ENCODE assay signal across 1 cellular context in genomic region chrX:153750126-153750774, GRCh38.
A peak's percentile ranks its signal among the peaks of the same experiment; 100 is the strongest.
TF ChIP-seq lines count a peak whose summit lies in the region.

No MANE protein-coding gene starts in this region.

TF ChIP-seq in HepG2, 621 proteins besides CTCF, POLR2A, EP300 and RAD21 (continued from another document and continues in another):
- TF ChIP-seq GABPB1 (CRISPR knock-in tag; IDR thresholded peaks at IDR 0.05) (peak; percentile 37; the same call in 1 of the 2 replicates), SIN3A (IDR thresholded peaks at IDR 0.05; ENCODE audit: borderline replicate concordance, low read depth, low read length) (no peak), ZNF552 (CRISPR knock-in tag; IDR thresholded peaks at IDR 0.05; ENCODE audit: borderline replicate concordance) (no peak), ZNF629 (CRISPR knock-in tag; conservative IDR thresholded peaks at IDR 0.05) (no peak), ATF7-NPFF (CRISPR knock-in tag; IDR thresholded peaks at IDR 0.05; ENCODE audit: low read depth) (no peak), MAF1 (CRISPR knock-in tag; IDR thresholded peaks at IDR 0.05; ENCODE audit: borderline replicate concordance) (no peak), CEBPG (CRISPR knock-in tag; IDR thresholded peaks at IDR 0.05) (0 out of 2 replicates have a peak, but pooled peaks have one; percentile 35), THAP7 (CRISPR knock-in tag; IDR thresholded peaks at IDR 0.05) (no peak), ZNF24 (IDR thresholded peaks at IDR 0.05) (no peak), SMC3 (IDR thresholded peaks at IDR 0.05; ENCODE audit: low read length) (no peak), THAP11 (CRISPR knock-in tag; IDR thresholded peaks at IDR 0.05) (no peak), NFE2 (CRISPR knock-in tag; IDR thresholded peaks at IDR 0.05) (no peak), SMAD3 (CRISPR knock-in tag; IDR thresholded peaks at IDR 0.05) (no peak), PPARG (CRISPR knock-in tag; conservative IDR thresholded peaks at IDR 0.05) (no peak), ZNF407 (CRISPR knock-in tag; IDR thresholded peaks at IDR 0.05; ENCODE audit: not compliant biosample characterization) (no peak), ZNF678 (CRISPR knock-in tag; IDR thresholded peaks at IDR 0.05) (no peak), PHF21A (CRISPR knock-in tag; IDR thresholded peaks at IDR 0.05) (no peak), MAFF (IDR thresholded peaks at IDR 0.05; ENCODE audit: low read depth, low read length) (no peak), FOSL1 (CRISPR knock-in tag; IDR thresholded peaks at IDR 0.05; ENCODE audit: borderline replicate concordance) (no peak), PAWR (CRISPR knock-in tag; IDR thresholded peaks at IDR 0.05; ENCODE audit: borderline replicate concordance) (no peak), SAP130 (CRISPR knock-in tag; IDR thresholded peaks at IDR 0.05; ENCODE audit: low read depth) (peak; percentile 24; the same call in 1 of the 2 replicates), ERF (CRISPR knock-in tag; IDR thresholded peaks at IDR 0.05) (no peak), HNRNPK (IDR thresholded peaks at IDR 0.05; ENCODE audit: low read depth, low read length, poor library complexity, severe bottlenecking) (no peak), HNF4A (CRISPR knock-in tag; IDR thresholded peaks at IDR 0.05) (peak; percentile 42; the same call in 1 of the 2 replicates), PHF5A (CRISPR knock-in tag; IDR thresholded peaks at IDR 0.05; ENCODE audit: low read depth, unreplicated experiment) (no peak), ZNF12 (CRISPR knock-in tag; IDR thresholded peaks at IDR 0.05) (no peak), RNF2 (conservative IDR thresholded peaks at IDR 0.05; ENCODE audit: low read depth) (no peak), TGIF2 (CRISPR knock-in tag; IDR thresholded peaks at IDR 0.05) (no peak), RELA (CRISPR knock-in tag; IDR thresholded peaks at IDR 0.05) (no peak), HIC2 (CRISPR knock-in tag; IDR thresholded peaks at IDR 0.05; ENCODE audit: low read depth) (no peak), GZF1 (CRISPR knock-in tag; IDR thresholded peaks at IDR 0.05) (no peak), PCBP2 (optimal IDR thresholded peaks at IDR 0.05; ENCODE audit: low read depth, low read length, poor library complexity, severe bottlenecking) (no peak), ZNF17 (CRISPR knock-in tag; IDR thresholded peaks at IDR 0.05) (no peak), ZNF619 (CRISPR knock-in tag; IDR thresholded peaks at IDR 0.05) (no peak), NR2C2 (CRISPR knock-in tag; IDR thresholded peaks at IDR 0.05; ENCODE audit: borderline replicate concordance) (peak; percentile 86), ZNF672 (CRISPR knock-in tag; IDR thresholded peaks at IDR 0.05) (no peak), RARA (CRISPR knock-in tag; IDR thresholded peaks at IDR 0.05) (0 out of 2 replicates have a peak, but pooled peaks have one; percentile 18)
- TF ChIP-seq, protein P1, sequence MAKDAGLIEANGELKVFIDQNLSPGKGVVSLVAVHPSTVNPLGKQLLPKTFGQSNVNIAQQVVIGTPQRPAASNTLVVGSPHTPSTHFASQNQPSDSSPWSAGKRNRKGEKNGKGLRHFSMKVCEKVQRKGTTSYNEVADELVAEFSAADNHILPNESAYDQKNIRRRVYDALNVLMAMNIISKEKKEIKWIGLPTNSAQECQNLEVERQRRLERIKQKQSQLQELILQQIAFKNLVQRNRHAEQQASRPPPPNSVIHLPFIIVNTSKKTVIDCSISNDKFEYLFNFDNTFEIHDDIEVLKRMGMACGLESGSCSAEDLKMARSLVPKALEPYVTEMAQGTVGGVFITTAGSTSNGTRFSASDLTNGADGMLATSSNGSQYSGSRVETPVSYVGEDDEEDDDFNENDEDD (CRISPR knock-in tag; IDR thresholded peaks at IDR 0.05; ENCODE audit: borderline replicate concordance) = no peak
- TF ChIP-seq, protein P2, sequence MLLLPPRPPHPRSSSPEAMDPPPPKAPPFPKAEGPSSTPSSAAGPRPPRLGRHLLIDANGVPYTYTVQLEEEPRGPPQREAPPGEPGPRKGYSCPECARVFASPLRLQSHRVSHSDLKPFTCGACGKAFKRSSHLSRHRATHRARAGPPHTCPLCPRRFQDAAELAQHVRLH (CRISPR knock-in tag; IDR thresholded peaks at IDR 0.05; ENCODE audit: borderline replicate concordance, low read depth) = no peak
- TF ChIP-seq, protein P3, sequence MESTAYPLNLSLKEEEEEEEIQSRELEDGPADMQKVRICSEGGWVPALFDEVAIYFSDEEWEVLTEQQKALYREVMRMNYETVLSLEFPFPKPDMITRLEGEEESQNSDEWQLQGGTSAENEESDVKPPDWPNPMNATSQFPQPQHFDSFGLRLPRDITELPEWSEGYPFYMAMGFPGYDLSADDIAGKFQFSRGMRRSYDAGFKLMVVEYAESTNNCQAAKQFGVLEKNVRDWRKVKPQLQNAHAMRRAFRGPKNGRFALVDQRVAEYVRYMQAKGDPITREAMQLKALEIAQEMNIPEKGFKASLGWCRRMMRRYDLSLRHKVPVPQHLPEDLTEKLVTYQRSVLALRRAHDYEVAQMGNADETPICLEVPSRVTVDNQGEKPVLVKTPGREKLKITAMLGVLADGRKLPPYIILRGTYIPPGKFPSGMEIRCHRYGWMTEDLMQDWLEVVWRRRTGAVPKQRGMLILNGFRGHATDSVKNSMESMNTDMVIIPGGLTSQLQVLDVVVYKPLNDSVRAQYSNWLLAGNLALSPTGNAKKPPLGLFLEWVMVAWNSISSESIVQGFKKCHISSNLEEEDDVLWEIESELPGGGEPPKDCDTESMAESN (CRISPR knock-in tag; conservative IDR thresholded peaks at IDR 0.05) = no peak
- TF ChIP-seq, protein P4, sequence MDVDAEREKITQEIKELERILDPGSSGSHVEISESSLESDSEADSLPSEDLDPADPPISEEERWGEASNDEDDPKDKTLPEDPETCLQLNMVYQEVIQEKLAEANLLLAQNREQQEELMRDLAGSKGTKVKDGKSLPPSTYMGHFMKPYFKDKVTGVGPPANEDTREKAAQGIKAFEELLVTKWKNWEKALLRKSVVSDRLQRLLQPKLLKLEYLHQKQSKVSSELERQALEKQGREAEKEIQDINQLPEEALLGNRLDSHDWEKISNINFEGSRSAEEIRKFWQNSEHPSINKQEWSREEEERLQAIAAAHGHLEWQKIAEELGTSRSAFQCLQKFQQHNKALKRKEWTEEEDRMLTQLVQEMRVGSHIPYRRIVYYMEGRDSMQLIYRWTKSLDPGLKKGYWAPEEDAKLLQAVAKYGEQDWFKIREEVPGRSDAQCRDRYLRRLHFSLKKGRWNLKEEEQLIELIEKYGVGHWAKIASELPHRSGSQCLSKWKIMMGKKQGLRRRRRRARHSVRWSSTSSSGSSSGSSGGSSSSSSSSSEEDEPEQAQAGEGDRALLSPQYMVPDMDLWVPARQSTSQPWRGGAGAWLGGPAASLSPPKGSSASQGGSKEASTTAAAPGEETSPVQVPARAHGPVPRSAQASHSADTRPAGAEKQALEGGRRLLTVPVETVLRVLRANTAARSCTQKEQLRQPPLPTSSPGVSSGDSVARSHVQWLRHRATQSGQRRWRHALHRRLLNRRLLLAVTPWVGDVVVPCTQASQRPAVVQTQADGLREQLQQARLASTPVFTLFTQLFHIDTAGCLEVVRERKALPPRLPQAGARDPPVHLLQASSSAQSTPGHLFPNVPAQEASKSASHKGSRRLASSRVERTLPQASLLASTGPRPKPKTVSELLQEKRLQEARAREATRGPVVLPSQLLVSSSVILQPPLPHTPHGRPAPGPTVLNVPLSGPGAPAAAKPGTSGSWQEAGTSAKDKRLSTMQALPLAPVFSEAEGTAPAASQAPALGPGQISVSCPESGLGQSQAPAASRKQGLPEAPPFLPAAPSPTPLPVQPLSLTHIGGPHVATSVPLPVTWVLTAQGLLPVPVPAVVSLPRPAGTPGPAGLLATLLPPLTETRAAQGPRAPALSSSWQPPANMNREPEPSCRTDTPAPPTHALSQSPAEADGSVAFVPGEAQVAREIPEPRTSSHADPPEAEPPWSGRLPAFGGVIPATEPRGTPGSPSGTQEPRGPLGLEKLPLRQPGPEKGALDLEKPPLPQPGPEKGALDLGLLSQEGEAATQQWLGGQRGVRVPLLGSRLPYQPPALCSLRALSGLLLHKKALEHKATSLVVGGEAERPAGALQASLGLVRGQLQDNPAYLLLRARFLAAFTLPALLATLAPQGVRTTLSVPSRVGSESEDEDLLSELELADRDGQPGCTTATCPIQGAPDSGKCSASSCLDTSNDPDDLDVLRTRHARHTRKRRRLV (CRISPR knock-in tag; IDR thresholded peaks at IDR 0.05) = no peak
- TF ChIP-seq, protein P5, sequence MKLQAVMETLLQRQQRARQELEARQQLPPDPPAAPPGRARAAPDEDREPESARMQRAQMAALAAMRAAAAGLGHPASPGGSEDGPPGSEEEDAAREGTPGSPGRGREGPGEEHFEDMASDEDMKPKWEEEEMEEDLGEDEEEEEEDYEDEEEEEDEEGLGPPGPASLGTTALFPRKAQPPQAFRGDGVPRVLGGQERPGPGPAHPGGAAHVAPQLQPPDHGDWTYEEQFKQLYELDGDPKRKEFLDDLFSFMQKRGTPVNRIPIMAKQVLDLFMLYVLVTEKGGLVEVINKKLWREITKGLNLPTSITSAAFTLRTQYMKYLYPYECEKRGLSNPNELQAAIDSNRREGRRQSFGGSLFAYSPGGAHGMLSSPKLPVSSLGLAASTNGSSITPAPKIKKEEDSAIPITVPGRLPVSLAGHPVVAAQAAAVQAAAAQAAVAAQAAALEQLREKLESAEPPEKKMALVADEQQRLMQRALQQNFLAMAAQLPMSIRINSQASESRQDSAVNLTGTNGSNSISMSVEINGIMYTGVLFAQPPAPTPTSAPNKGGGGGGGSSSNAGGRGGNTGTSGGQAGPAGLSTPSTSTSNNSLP (IDR thresholded peaks at IDR 0.05; ENCODE audit: low read depth, low read length) = no peak
